In genomic region chr12:44874981-44875416, GRCh38 we compare ENCODE assay signal across 1 cellular context.
TF ChIP-seq lines count a peak whose summit lies in the region.

No MANE protein-coding gene starts in this region.

TF ChIP-seq in GM23338, 12 proteins besides CTCF, POLR2A, EP300 and RAD21 (continued from another document):
- TF ChIP-seq, protein P1, sequence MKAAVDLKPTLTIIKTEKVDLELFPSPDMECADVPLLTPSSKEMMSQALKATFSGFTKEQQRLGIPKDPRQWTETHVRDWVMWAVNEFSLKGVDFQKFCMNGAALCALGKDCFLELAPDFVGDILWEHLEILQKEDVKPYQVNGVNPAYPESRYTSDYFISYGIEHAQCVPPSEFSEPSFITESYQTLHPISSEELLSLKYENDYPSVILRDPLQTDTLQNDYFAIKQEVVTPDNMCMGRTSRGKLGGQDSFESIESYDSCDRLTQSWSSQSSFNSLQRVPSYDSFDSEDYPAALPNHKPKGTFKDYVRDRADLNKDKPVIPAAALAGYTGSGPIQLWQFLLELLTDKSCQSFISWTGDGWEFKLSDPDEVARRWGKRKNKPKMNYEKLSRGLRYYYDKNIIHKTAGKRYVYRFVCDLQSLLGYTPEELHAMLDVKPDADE (IDR thresholded peaks at IDR 0.05): no peak
- TF ChIP-seq ZNF331 (CRISPR knock-in tag; IDR thresholded peaks at IDR 0.05; ENCODE audit: low read depth): no peak
- no peak for TF ChIP-seq CREB1 (CRISPR knock-in tag; IDR thresholded peaks at IDR 0.05; ENCODE audit: low read depth)
